ENCODE assay signal across 16 cellular contexts in the genomic region with DNA sequence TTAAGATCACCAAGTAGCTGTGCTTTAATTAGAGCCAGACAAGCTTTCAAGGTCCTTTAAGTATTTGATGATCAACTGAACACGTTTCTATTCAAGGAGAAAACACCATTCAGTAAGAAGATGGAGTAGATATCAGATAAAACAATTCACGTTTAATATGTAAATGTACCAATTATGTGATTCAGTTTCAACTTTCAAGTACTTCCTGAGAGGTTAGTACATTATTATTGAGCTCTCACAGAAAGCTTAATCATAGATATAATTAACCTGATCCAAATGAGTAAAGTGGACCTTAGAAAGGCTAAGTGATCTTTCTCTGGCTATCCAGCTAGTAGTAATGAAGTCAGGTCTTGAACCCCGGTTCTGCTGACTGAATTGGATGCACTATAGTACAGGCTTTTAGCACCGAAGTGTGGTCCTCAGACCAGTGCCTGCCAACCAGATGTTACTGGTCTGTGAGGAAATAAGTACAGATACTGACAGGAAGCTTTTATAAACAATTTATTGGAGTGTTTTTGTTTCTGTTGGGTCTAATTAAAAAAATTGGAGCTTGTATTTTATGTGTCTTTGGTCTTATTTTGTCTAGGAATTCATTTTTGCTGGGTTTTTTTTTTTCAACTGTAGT. TPM values are rescaled to one million over a fixed set of nuclear protein-coding genes. Genes with fewer than 3 reads are reported as not detected.
DNase-seq lines count a peak whose midpoint lies in the region; ATAC-seq and TF ChIP-seq lines count a peak whose summit lies in the region.
"Had no signal": no experiment of that assay in that cellular context is flagged by ENCODE, and none has a peak within 500 bp of the region (broad histone marks: within the 10 kb centered on the region; RNA-seq: fewer than 3 reads in every experiment).

No MANE protein-coding gene starts in this region.

- H3K9me3 Mint-ChIP-seq in CD8-positive, alpha-beta T cell: no peaks in the 10 kb centered on the region
- no peaks in the 10 kb centered on the region for H3K9me3 Mint-ChIP-seq in activated naive CD4-positive, alpha-beta T cell treated with anti-CD3 and anti-CD28 coated beads, Interleukin-2, amount 50 U/mL, for 72 hours
- H3K9me3 Mint-ChIP-seq: T-helper 1 cell treated with Interleukin-12 subunit alpha and Interleukin-12 subunit beta and Interleukin-4 antibody, amounts not matched to agents 30 μg/mL and 1 μg/mL, for 36 hours had no signal

- no peak for ATAC-seq in CD8-positive, alpha-beta T cell
- ATAC-seq in activated naive CD4-positive, alpha-beta T cell treated with anti-CD3 and anti-CD28 coated beads, Interleukin-2, amount 50 U/mL, for 72 hours: no peak
- ATAC-seq in lung (ENCODE audit: insufficient read depth, low FRiP score) (peak; percentile 30), GM18520 (IDR thresholded peaks at IDR 0.05; ENCODE audit: unreplicated experiment) (no peak)

- H3K9me3 ChIP-seq in BE2C (no peaks in the 10 kb centered on the region), lung (ENCODE audit: control insufficient read depth in 2 of 2, insufficient read depth in 1 of 2, low read length in 1 of 2) (no peaks in the 10 kb centered on the region)
- no peaks in the 10 kb centered on the region for H3K9me3 ChIP-seq in CD8-positive, alpha-beta T cell (ENCODE audit: low read length)

- POLR2A ChIA-PET in CD8-positive, alpha-beta T cell (lab: Charles Lee): interaction anchor here (0.5 to 2.1 kb wide), 6 partner anchors 10 to 87 kb away, joined by 3 to 20 read pairs (median 4); partner anchors contain the start of genes CLN5 and FBXL3

- peaks cover 3% of the 10 kb centered on the region; the same call in 1 of the 2 replicates for H3K4me1 ChIP-seq in BE2C
- peaks cover 17% of the 10 kb centered on the region for H3K4me1 ChIP-seq in CD8-positive, alpha-beta T cell (ENCODE audit: insufficient read depth, low read length)
- peaks cover 1 to 8% of the 10 kb centered on the region in 2 donors for H3K4me1 ChIP-seq in lung (ENCODE audit: control insufficient read depth in 2 of 2, insufficient read depth in 2 of 2, low read length in 2 of 2)

- H3K4me3 Mint-ChIP-seq in CD8-positive, alpha-beta T cell: no peak overlapping the region
- H3K4me3 Mint-ChIP-seq: T-helper 1 cell treated with Interleukin-12 subunit alpha and Interleukin-12 subunit beta and Interleukin-4 antibody, amounts not matched to agents 30 μg/mL and 1 μg/mL, for 36 hours had no signal

- H3K27ac ChIP-seq in CD8-positive, alpha-beta T cell (ENCODE audit: low read depth, low read length): no peak overlapping the region
- no peak overlapping the region for H3K27ac ChIP-seq in lung (ENCODE audit: low read depth in 1 of 2, low read length in 1 of 2)

- H3K4me1 Mint-ChIP-seq in CD8-positive, alpha-beta T cell (ENCODE audit: low read depth): peaks cover 50% of the 10 kb centered on the region

- WGBS in lung, 2 donors: 42 to 60% methylated on average over 4 of the region's 4 CpGs

- no peaks in the 10 kb centered on the region for H3K27me3 ChIP-seq in BE2C
- no peaks in the 10 kb centered on the region for H3K27me3 ChIP-seq in CD8-positive, alpha-beta T cell (ENCODE audit: insufficient read depth, low read length)
- H3K27me3 ChIP-seq in lung (ENCODE audit: control insufficient read depth, insufficient read depth): no peaks in the 10 kb centered on the region

- peak; percentile 16 for DNase-seq in BE2C
- DNase-seq in CD8-positive, alpha-beta T cell: no peak
- no peak for DNase-seq in activated naive CD4-positive, alpha-beta T cell treated with anti-CD3 and anti-CD28 coated beads, Interleukin-2, amount 50 U/mL, for 72 hours (ENCODE audit: low spot score in 2 of 2)
- no peak for DNase-seq in lung (ENCODE audit: low spot score)
- no peak for DNase-seq in NAMALWA (ENCODE audit: low spot score)
- DNase-seq in stimulated activated CD4-positive, alpha-beta T cell treated with anti-CD3 and anti-CD28 coated beads, Interleukin-12 subunit alpha, Interleukin-12 subunit beta, amount 100 ng/mL, for 4 hours: no peak
- DNase-seq in T-helper 1 cell: no peak
- DNase-seq: cerebellar nuclear complex; NCI-H1092; stimulated activated CD4-positive, alpha-beta T cell treated with anti-CD3 and anti-CD28 coated beads, Interleukin-2, amount 100 ng/mL, for 48 hours had no signal

- H3K36me3 Mint-ChIP-seq in CD8-positive, alpha-beta T cell: peaks cover 62% of the 10 kb centered on the region
- peaks cover 0 to 25% of the 10 kb centered on the region in 2 donors for H3K36me3 Mint-ChIP-seq in activated naive CD4-positive, alpha-beta T cell treated with anti-CD3 and anti-CD28 coated beads, Interleukin-2, amount 50 U/mL, for 72 hours

- TF ChIP-seq CTCF in BE2C (IDR thresholded peaks at IDR 0.05; ENCODE audit: low read depth, low read length) (no peak), lung (IDR thresholded peaks at IDR 0.05; ENCODE audit: control extremely low read depth, extremely low read depth) (no peak)
- TF ChIP-seq CTCF in CD8-positive, alpha-beta T cell (IDR thresholded peaks at IDR 0.05): no peak

- peak overlapping the region; percentile 45 for H3K27ac Mint-ChIP-seq in CD8-positive, alpha-beta T cell
- H3K27ac Mint-ChIP-seq in activated naive CD4-positive, alpha-beta T cell treated with anti-CD3 and anti-CD28 coated beads, Interleukin-2, amount 50 U/mL, for 72 hours: peak overlapping the region; percentile 3 to 18
- H3K27ac Mint-ChIP-seq: T-helper 1 cell treated with Interleukin-12 subunit alpha and Interleukin-12 subunit beta and Interleukin-4 antibody, amounts not matched to agents 30 μg/mL and 1 μg/mL, for 36 hours had no signal

- H3K4me3 ChIP-seq in BE2C (ENCODE audit: low read depth, low read length) (no peak overlapping the region), lung (no peak overlapping the region)
- no peak overlapping the region for H3K4me3 ChIP-seq in CD8-positive, alpha-beta T cell (ENCODE audit: low read depth, low read length)

- CTCF ChIA-PET in CD8-positive, alpha-beta T cell (lab: Charles Lee): interaction anchor here (1.2 to 2.2 kb wide), 3 partner anchors 10 to 24 kb away, joined by 3 to 11 read pairs (median 9); partner anchors contain the start of gene CLN5

- H3K27me3 Mint-ChIP-seq in CD8-positive, alpha-beta T cell (ENCODE audit: low read depth): no peaks in the 10 kb centered on the region

- intact Hi-C loops in CD8-positive, alpha-beta T cell (cut with DNase I, micrococcal nuclease): loop anchor here in 1 of 2 experiments (1.0 kb wide), 1 partner anchor 22 kb away; no protein-coding TSS in a partner anchor

- H3K36me3 ChIP-seq in BE2C (peaks cover 38% of the 10 kb centered on the region), lung (ENCODE audit: control insufficient read depth in 2 of 2, insufficient read depth in 2 of 2, low read length in 2 of 2) (peaks cover 4 to 20% of the 10 kb centered on the region in 2 donors)
- H3K36me3 ChIP-seq in CD8-positive, alpha-beta T cell (ENCODE audit: insufficient read depth, low read length): peaks cover 20% of the 10 kb centered on the region

RNA-seq across cellular contexts. Expression of gene CLN5, which starts 10.2 kb away (rescaled TPM):
- polyA plus RNA-seq in BE2C (2012; ENCODE audit: insufficient read depth, insufficient read length, low read depth): 16.9 TPM
- 10 to 100 TPM; 23.3 to 23.4 TPM for total RNA-seq in CD8-positive, alpha-beta T cell
- 10 to 100 TPM in 1 of 2 donors, 1 to 10 TPM in 1; 9.6 to 12.5 TPM for total RNA-seq in activated naive CD4-positive, alpha-beta T cell treated with anti-CD3 and anti-CD28 coated beads, Interleukin-2, amount 50 U/mL, for 72 hours
- 10 to 100 TPM; 34.9 to 41.7 TPM for total RNA-seq in lung
- polyA plus RNA-seq in lung: 10 to 100 TPM; 18.0 to 18.4 TPM

RNA-seq across cellular contexts. Expression of gene FBXL3, which starts 24.9 kb away (rescaled TPM):
- polyA plus RNA-seq in BE2C (2012; ENCODE audit: insufficient read depth, insufficient read length, low read depth): 14.3 TPM
- total RNA-seq in CD8-positive, alpha-beta T cell: 10 to 100 TPM; 91.3 to 97.0 TPM
- total RNA-seq in activated naive CD4-positive, alpha-beta T cell treated with anti-CD3 and anti-CD28 coated beads, Interleukin-2, amount 50 U/mL, for 72 hours: 10 to 100 TPM; 32.0 to 39.0 TPM
- 10 to 100 TPM; 48.0 to 90.6 TPM for total RNA-seq in lung
- 10 to 100 TPM; 18.7 to 22.3 TPM for polyA plus RNA-seq in lung

RNA-seq across cellular contexts. Expression of gene ACOD1, which starts 53.8 kb away (rescaled TPM):
- polyA plus RNA-seq in BE2C (2012; ENCODE audit: insufficient read depth, insufficient read length, low read depth): not detected
- not detected for total RNA-seq in CD8-positive, alpha-beta T cell
- not detected for total RNA-seq in activated naive CD4-positive, alpha-beta T cell treated with anti-CD3 and anti-CD28 coated beads, Interleukin-2, amount 50 U/mL, for 72 hours
- not detected for total RNA-seq in lung
- polyA plus RNA-seq in lung: 10 to 100 TPM in 1 of 2 donors, under 1 TPM in 1; 0.10 to 11.0 TPM
- total RNA-seq: G401, kidney epithelial cell, myocyte, renal cortical epithelial cell had no signal
